In the genomic region with DNA sequence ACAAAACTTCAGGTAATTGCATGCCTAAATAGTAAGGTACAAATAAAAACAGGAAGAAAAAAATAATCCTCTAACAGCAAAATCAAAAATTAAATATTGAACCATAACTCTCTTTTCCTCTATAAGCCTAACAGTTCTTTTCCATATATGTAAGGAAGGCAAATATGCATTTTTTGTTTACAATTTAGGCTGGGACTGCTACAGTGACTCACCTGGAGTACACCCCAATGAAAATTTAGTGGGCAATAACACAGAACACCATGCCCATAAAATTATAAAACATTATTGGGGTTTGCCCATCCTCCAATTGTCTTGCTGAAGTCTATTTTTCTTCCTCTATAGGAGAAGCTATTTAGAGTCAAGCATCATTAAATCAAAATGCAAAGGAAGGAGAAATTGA, we compare ENCODE assay signal across 24 cellular contexts.
A peak's percentile ranks its signal among the peaks of the same experiment; 100 is the strongest.
DNase-seq lines count a peak whose midpoint lies in the region; ATAC-seq and TF ChIP-seq lines count a peak whose summit lies in the region.
"Had no signal": no experiment of that assay in that cellular context is flagged by ENCODE, and none has a peak within 500 bp of the region (broad histone marks: within the 10 kb centered on the region; RNA-seq: fewer than 3 reads in every experiment).

No MANE protein-coding gene starts in this region.

- H3K36me3 Mint-ChIP-seq in MCF 10A (ENCODE audit: insufficient read depth, unreplicated experiment) (no peaks in the 10 kb centered on the region), nephron (ENCODE audit: low read depth) (no peaks in the 10 kb centered on the region), type B pancreatic cell (peaks cover 4% of the 10 kb centered on the region), endodermal cell (ENCODE audit: low read depth) (no peaks in the 10 kb centered on the region)
- no peaks in the 10 kb centered on the region for H3K36me3 Mint-ChIP-seq in activated naive CD8-positive, alpha-beta T cell treated with anti-CD3 and anti-CD28 coated beads for 36 hours
- H3K36me3 Mint-ChIP-seq: CD14-positive monocyte; CD8-positive, alpha-beta memory T cell had no signal

- H3K4me2 ChIP-seq in mammary epithelial cell (ENCODE audit: insufficient read depth, low read depth, low read length), result no peak overlapping the region
- H3K4me2 ChIP-seq in hepatocyte, result no peak overlapping the region

- H3K4me3 ChIP-seq in mammary epithelial cell (replicated peaks in 1 of 3; ENCODE audit: insufficient read depth in 1 of 3, low read depth in 2 of 3, low read length in 3 of 3), result no peak overlapping the region
- no peak overlapping the region for H3K4me3 ChIP-seq in hepatocyte
- no peak overlapping the region for H3K4me3 ChIP-seq in endodermal cell (ENCODE audit: low read length)
- H3K4me3 ChIP-seq: HAP-1, SK-N-MC had no signal

- intact Hi-C loops in mammary epithelial cell (cut with micrococcal nuclease) (no loop called here), MCF 10A (cut with micrococcal nuclease) (no loop called here)

- peaks cover 51% of the 10 kb centered on the region for H3K4me1 ChIP-seq in mammary epithelial cell (ENCODE audit: insufficient read depth, low read length)
- H3K4me1 ChIP-seq in hepatocyte (ENCODE audit: insufficient read depth), result peaks cover 27% of the 10 kb centered on the region
- peaks cover 5% of the 10 kb centered on the region for H3K4me1 ChIP-seq in endodermal cell (ENCODE audit: control insufficient read depth, insufficient read depth, low read length)

- H3K36me3 ChIP-seq in mammary epithelial cell (ENCODE audit: insufficient read depth, low read length), result no peaks in the 10 kb centered on the region
- no peaks in the 10 kb centered on the region for H3K36me3 ChIP-seq in hepatocyte (replicated peaks; ENCODE audit: insufficient read depth, low read depth)
- no peaks in the 10 kb centered on the region for H3K36me3 ChIP-seq in endodermal cell (ENCODE audit: control insufficient read depth, insufficient read depth, low read length)
- H3K36me3 ChIP-seq: HAP-1 had no signal

- H3K4me3 Mint-ChIP-seq in MCF 10A (ENCODE audit: unreplicated experiment) (no peak overlapping the region), nephron (no peak overlapping the region), type B pancreatic cell (no peak overlapping the region), endodermal cell (no peak overlapping the region)
- no peak overlapping the region for H3K4me3 Mint-ChIP-seq in activated naive CD8-positive, alpha-beta T cell treated with anti-CD3 and anti-CD28 coated beads for 36 hours
- H3K4me3 Mint-ChIP-seq: CD14-positive monocyte; CD8-positive, alpha-beta memory T cell; HFFc6 had no signal

- peaks cover 14% of the 10 kb centered on the region for H3K4me1 Mint-ChIP-seq in MCF 10A (ENCODE audit: insufficient read depth, unreplicated experiment)
- peaks cover 36% of the 10 kb centered on the region for H3K4me1 Mint-ChIP-seq in nephron
- H3K4me1 Mint-ChIP-seq in type B pancreatic cell (ENCODE audit: unreplicated experiment), result peaks cover 35% of the 10 kb centered on the region
- H3K4me1 Mint-ChIP-seq in endodermal cell, result peaks cover 17% of the 10 kb centered on the region
- no peaks in the 10 kb centered on the region for H3K4me1 Mint-ChIP-seq in activated naive CD8-positive, alpha-beta T cell treated with anti-CD3 and anti-CD28 coated beads for 36 hours
- H3K4me1 Mint-ChIP-seq: CD14-positive monocyte; CD8-positive, alpha-beta memory T cell had no signal

- H3K27ac Mint-ChIP-seq in MCF 10A (ENCODE audit: low read depth, unreplicated experiment) (no peak overlapping the region), nephron (peak overlapping the region; percentile 11 to 85 (median 80)), type B pancreatic cell (peak overlapping the region; percentile 95), endodermal cell (no peak overlapping the region)
- H3K27ac Mint-ChIP-seq in activated naive CD8-positive, alpha-beta T cell treated with anti-CD3 and anti-CD28 coated beads for 36 hours, result no peak overlapping the region
- H3K27ac Mint-ChIP-seq: CD14-positive monocyte; CD8-positive, alpha-beta memory T cell; HFFc6 had no signal

- no peaks in the 10 kb centered on the region for H3K9me3 Mint-ChIP-seq in MCF 10A (ENCODE audit: unreplicated experiment)
- H3K9me3 Mint-ChIP-seq in nephron, result no peaks in the 10 kb centered on the region
- H3K9me3 Mint-ChIP-seq in type B pancreatic cell, result peaks cover 10% of the 10 kb centered on the region
- H3K9me3 Mint-ChIP-seq in endodermal cell, result no peaks in the 10 kb centered on the region
- no peaks in the 10 kb centered on the region for H3K9me3 Mint-ChIP-seq in activated naive CD8-positive, alpha-beta T cell treated with anti-CD3 and anti-CD28 coated beads for 36 hours
- H3K9me3 Mint-ChIP-seq: CD14-positive monocyte, HFFc6 had no signal

- dilution Hi-C loops in mammary epithelial cell (cut with HindIII; ENCODE audit: low sequenced_read_pairs), result no loop called here

- BruUV-seq in mammary epithelial cell (replicated peaks; lab: Mats Ljungman, UMichigan) (no TSS peak), MCF 10A (replicated peaks; lab: Mats Ljungman, UMichigan) (no TSS peak)

- H3K27ac ChIP-seq in mammary epithelial cell (ENCODE audit: insufficient read depth, low read depth, low read length), result no peak overlapping the region
- H3K27ac ChIP-seq in hepatocyte, result peak overlapping the region; percentile 19
- H3K27ac ChIP-seq in endodermal cell (ENCODE audit: low read depth, low read length), result no peak overlapping the region
- H3K27ac ChIP-seq: HL-60, SK-N-MC had no signal

- in situ Hi-C loops in mammary epithelial cell (cut with MboI; ENCODE audit: low sequenced_read_pairs in 2 of 2), result loop anchor here (10.0 to 25.0 kb wide), 3 partner anchors 124 to 771 kb away; no protein-coding TSS in a partner anchor

- no peak overlapping the region for H3K9ac ChIP-seq in mammary epithelial cell (ENCODE audit: insufficient read depth, low read length)
- H3K9ac ChIP-seq in endodermal cell (ENCODE audit: extremely low read depth, low read length, poor library complexity, severe bottlenecking), result no peak overlapping the region

- DNase-seq in mammary epithelial cell (no peak), MCF 10A (ENCODE audit: unreplicated experiment) (no peak), hepatocyte (ENCODE audit: low spot score) (no peak), type B pancreatic cell (ENCODE audit: extremely low spot score, unreplicated experiment) (no peak), endodermal cell (no peak)
- DNase-seq in activated naive CD8-positive, alpha-beta T cell treated with anti-CD3 and anti-CD28 coated beads for 36 hours, result no peak
- DNase-seq: 8988T; ACHN; BE2C; CD8-positive, alpha-beta memory T cell; GOT3; HFFc6; NCI-H1092; NCI-H1417 treated with DMSO at 0.1 percent for 48 hours; NCI-H1694 treated with DMSO at 0.1 percent for 48 hours; NCI-H2227 treated with DMSO at 0.1 percent for 48 hours; NCI-H510A; SIG-M5 had no signal

- H3K27me3 ChIP-seq in mammary epithelial cell (ENCODE audit: insufficient read depth, low read length) (no peaks in the 10 kb centered on the region), hepatocyte (no peaks in the 10 kb centered on the region), endodermal cell (ENCODE audit: control insufficient read depth, insufficient read depth, low read length, poor library complexity, severe bottlenecking) (no peaks in the 10 kb centered on the region)
- H3K27me3 ChIP-seq: BE2C had no signal

- H3K27me3 Mint-ChIP-seq in MCF 10A (ENCODE audit: insufficient read depth, unreplicated experiment) (no peaks in the 10 kb centered on the region), nephron (ENCODE audit: low read depth) (no peaks in the 10 kb centered on the region), type B pancreatic cell (no peaks in the 10 kb centered on the region), endodermal cell (ENCODE audit: insufficient read depth) (no peaks in the 10 kb centered on the region)
- no peaks in the 10 kb centered on the region for H3K27me3 Mint-ChIP-seq in activated naive CD8-positive, alpha-beta T cell treated with anti-CD3 and anti-CD28 coated beads for 36 hours
- H3K27me3 Mint-ChIP-seq: CD8-positive, alpha-beta memory T cell had no signal

- H3K9me2 ChIP-seq in hepatocyte (replicated peaks; ENCODE audit: insufficient read depth), result no peaks in the 10 kb centered on the region

- POLR2A ChIA-PET in MCF 10A (lab: Yijun Ruan, JAX), result interaction anchor here (0.6 to 1.2 kb wide), 3 partner anchors 225 to 1483 kb away, joined by 3 to 4 read pairs (median 3); no protein-coding TSS in a partner anchor

- H4K20me1 ChIP-seq in mammary epithelial cell (ENCODE audit: insufficient read depth, low read length) (no peaks in the 10 kb centered on the region), hepatocyte (ENCODE audit: insufficient read depth, poor library complexity, severe bottlenecking) (no peaks in the 10 kb centered on the region)

- CTCF ChIA-PET in mammary epithelial cell (lab: Charles Lee; ENCODE audit: low non-redundant PET), result no interaction called here
- CTCF ChIA-PET in MCF 10A (lab: Yijun Ruan, JAX), result interaction anchor here (0.6 to 0.8 kb wide), 3 partner anchors 9 to 774 kb away, joined by 3 read pairs; no protein-coding TSS in a partner anchor

- no peak for TF ChIP-seq CTCF in mammary epithelial cell (conservative IDR thresholded peaks at IDR 0.05 in 1 of 2, IDR thresholded peaks at IDR 0.05 in 1 of 2; ENCODE audit: extremely low read depth in 1 of 2, insufficient read depth in 1 of 2, low read depth in 1 of 2, low read length in 2 of 2)
- no peak for TF ChIP-seq CTCF in MCF 10A (IDR thresholded peaks at IDR 0.05; ENCODE audit: unreplicated experiment)
- TF ChIP-seq CTCF in hepatocyte (IDR thresholded peaks at IDR 0.05; ENCODE audit: poor library complexity), result no peak
- TF ChIP-seq CTCF in nephron (IDR thresholded peaks at IDR 0.05; ENCODE audit: unreplicated experiment in 3 of 3), result no peak
- no peak for TF ChIP-seq CTCF in type B pancreatic cell (conservative IDR thresholded peaks at IDR 0.05)
- no peak for TF ChIP-seq CTCF in endodermal cell (conservative IDR thresholded peaks at IDR 0.05)

- H3K9me3 ChIP-seq in mammary epithelial cell (replicated peaks; ENCODE audit: insufficient read depth, low read length) (no peaks in the 10 kb centered on the region), hepatocyte (ENCODE audit: low read depth) (no peaks in the 10 kb centered on the region), endodermal cell (ENCODE audit: control insufficient read depth, low read length) (no peaks in the 10 kb centered on the region)
- H3K9me3 ChIP-seq: BE2C, HAP-1 had no signal

- no peak for ATAC-seq in GM21381 (IDR thresholded peaks at IDR 0.05; ENCODE audit: unreplicated experiment)

- H3K79me2 ChIP-seq in mammary epithelial cell (ENCODE audit: insufficient read depth, low read length) (no peaks in the 10 kb centered on the region), hepatocyte (no peaks in the 10 kb centered on the region)

- H2AFZ ChIP-seq in mammary epithelial cell (ENCODE audit: low read depth, low read length) (peak overlapping the region; percentile 72), hepatocyte (no peak overlapping the region)

Comparison
In these comparisons a context has a peak if more than half of its experiments do, and no peak if none do; other contexts are left out.
1. H3K27ac Mint-ChIP-seq: peak in nephron (3 of 3) and type B pancreatic cell (single experiment); none in MCF 10A (single experiment), endodermal cell (single experiment) and activated naive CD8-positive, alpha-beta T cell treated with anti-CD3 and anti-CD28 coated beads for 36 hours (single experiment).